ENCODE assay signal across 18 cellular contexts in genomic region chr6:37966801-37967200, GRCh38.
"Had no signal": no experiment of that assay in that cellular context is flagged by ENCODE, and none has a peak within 500 bp of the region (broad histone marks: within the 10 kb centered on the region; RNA-seq: fewer than 3 reads in every experiment).

No MANE protein-coding gene starts in this region.

- H3K27ac ChIP-seq: cardiac muscle cell, lower lobe of right lung, neutrophil, tibial artery, uterus had no signal

- ATAC-seq: left cardiac atrium, lower lobe of right lung, right cardiac atrium had no signal

- DNase-seq: activated CD4-positive, alpha-beta T cell treated with anti-CD3 and anti-CD28 coated beads, Interleukin-2, amount 50 U/mL, for 4 hours; activated CD4-positive, CD25-positive, alpha-beta regulatory T cell treated with anti-CD3 and anti-CD28 coated beads, Interleukin-2, amount 50 U/mL, for 72 hours; activated effector memory CD4-positive, alpha-beta T cell treated with Interleukin-2 at 50 U/mL for 16 hours; activated T-cell treated with anti-CD3 and anti-CD28 coated beads, Interleukin-2, amount 50 U/mL, for 1 hour; aorta; hypothalamus; left cardiac atrium; lower lobe of right lung; midbrain; posterior cingulate gyrus; right cardiac atrium; small intestine; T-helper 2 cell; tibial artery; uterus had no signal

- H3K27me3 Mint-ChIP-seq: activated naive CD8-positive, alpha-beta T cell had no signal
